1 cellular context compared by ENCODE assay signal in the genomic region with DNA sequence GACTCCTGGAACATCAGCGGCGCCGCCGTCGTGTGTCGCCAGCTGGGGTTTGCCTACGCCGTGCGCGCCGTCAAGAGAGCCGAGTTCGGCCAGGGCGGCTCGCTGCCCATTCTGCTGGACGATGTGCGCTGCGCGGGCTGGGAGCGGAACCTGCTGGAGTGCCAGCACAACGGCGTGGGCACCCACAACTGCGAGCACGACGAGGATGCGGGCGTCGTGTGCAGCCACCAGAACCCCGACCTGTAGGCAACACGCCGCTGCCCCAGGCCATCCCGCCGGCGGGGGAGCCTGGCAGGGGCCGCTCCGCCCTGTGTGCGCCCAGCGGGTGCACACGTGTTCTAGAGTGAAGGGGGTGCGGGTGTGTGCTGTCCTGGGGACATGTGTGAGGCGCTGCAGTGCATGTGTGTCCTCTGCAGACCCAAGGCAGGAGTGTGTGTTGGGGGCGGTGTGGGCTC.
TF ChIP-seq lines count a peak whose summit lies in the region.

No MANE protein-coding gene starts in this region.

TF ChIP-seq in IMR-90, 13 proteins besides CTCF, POLR2A, EP300 and RAD21:
- TF ChIP-seq RFX5 (IDR thresholded peaks at IDR 0.05; ENCODE audit: low read depth, low read length) (no peak), MXI1 (IDR thresholded peaks at IDR 0.05; ENCODE audit: borderline replicate concordance, low read depth, low read length) (no peak), CHD1 (IDR thresholded peaks at IDR 0.05; ENCODE audit: low read depth, low read length) (no peak), FOS (IDR thresholded peaks at IDR 0.05; ENCODE audit: low read depth, low read length) (no peak), USF2 (IDR thresholded peaks at IDR 0.05; ENCODE audit: low read depth, low read length) (no peak), NFE2L2 (IDR thresholded peaks at IDR 0.05; ENCODE audit: low read depth, low read length) (no peak), MAFK (IDR thresholded peaks at IDR 0.05; ENCODE audit: low read depth, low read length) (no peak), CEBPB (IDR thresholded peaks at IDR 0.05; ENCODE audit: low read depth, low read length) (no peak), MAZ (IDR thresholded peaks at IDR 0.05; ENCODE audit: borderline replicate concordance, low read depth, low read length) (no peak)
